Comparison of ENCODE assay signal across 10 cellular contexts in genomic region chr1:225454067-225454618, GRCh38. TPM values are rescaled to one million over a fixed set of nuclear protein-coding genes. Genes with fewer than 3 reads are reported as not detected.
DNase-seq lines count a peak whose midpoint lies in the region; ATAC-seq, FAIRE-seq and TF ChIP-seq lines count a peak whose summit lies in the region.
"Had no signal": no experiment of that assay in that cellular context is flagged by ENCODE, and none has a peak within 500 bp of the region (broad histone marks: within the 10 kb centered on the region; RNA-seq: fewer than 3 reads in every experiment).

No MANE protein-coding gene starts in this region.

- DNase-seq in HCT116 (ENCODE audit: low read depth, low spot score) (no peak), NCI-H1436 (lab: John Stamatoyannopoulos, UW) (peak; percentile 66), astrocyte (ENCODE audit: low read depth) (no peak), osteocyte (ENCODE audit: extremely low spot score, unreplicated experiment) (no peak), H7 (no peak), Right ventricle myocardium inferior (ENCODE audit: missing footprints) (no peak), uterus (no peak)

- H3K27ac Mint-ChIP-seq in astrocyte (ENCODE audit: unreplicated experiment) (peak overlapping the region; percentile 75), osteocyte (ENCODE audit: unreplicated experiment) (peak overlapping the region; percentile 3)

- H3K36me3 Mint-ChIP-seq in astrocyte (ENCODE audit: low read depth, unreplicated experiment) = no peaks in the 10 kb centered on the region
- no peaks in the 10 kb centered on the region for H3K36me3 Mint-ChIP-seq in osteocyte (ENCODE audit: unreplicated experiment)

- TF ChIP-seq POLR2A in HCT116 (IDR thresholded peaks at IDR 0.05; ENCODE audit: borderline replicate concordance, extremely low read depth, insufficient read depth, insufficient read length) (no peak), uterus (IDR thresholded peaks at IDR 0.05) (no peak)

- TF ChIP-seq CTCF in HCT116 (IDR thresholded peaks at IDR 0.05 in 2 of 3, conservative IDR thresholded peaks at IDR 0.05 in 1 of 3; ENCODE audit: borderline replicate concordance in 1 of 3, insufficient read depth in 1 of 3, low read depth in 2 of 3, low read length in 2 of 3) (no peak), astrocyte (IDR thresholded peaks at IDR 0.05; ENCODE audit: insufficient read depth, low read depth, low read length) (no peak), osteocyte (IDR thresholded peaks at IDR 0.05) (no peak), uterus (IDR thresholded peaks at IDR 0.05) (no peak)

- peak overlapping the region; percentile 9; the same call in 1 of the 2 replicates for H3K27ac ChIP-seq in HCT116 (ENCODE audit: low read depth, low read length)
- peak overlapping the region; percentile 36 for H3K27ac ChIP-seq in astrocyte (ENCODE audit: low read depth, low read length)
- peak overlapping the region in 1 of 2 donors; percentile 55 for H3K27ac ChIP-seq in uterus
- H3K27ac ChIP-seq: parathyroid adenoma had no signal

- H3K27me3 Mint-ChIP-seq in astrocyte (ENCODE audit: low read depth, unreplicated experiment) = no peaks in the 10 kb centered on the region
- H3K27me3 Mint-ChIP-seq in osteocyte (ENCODE audit: unreplicated experiment) = no peaks in the 10 kb centered on the region

- H3K27me3 ChIP-seq in HCT116 (ENCODE audit: insufficient read depth, low read length) (no peaks in the 10 kb centered on the region), astrocyte (ENCODE audit: insufficient read depth, low read length) (no peaks in the 10 kb centered on the region), H7 (ENCODE audit: control insufficient read depth, insufficient read depth, low read length) (no peaks in the 10 kb centered on the region), uterus (no peaks in the 10 kb centered on the region)
- H3K27me3 ChIP-seq: tibial nerve had no signal

- H3K9me2 ChIP-seq in HCT116 (ENCODE audit: insufficient read depth) = no peaks in the 10 kb centered on the region

- H3K9me3 ChIP-seq in HCT116 (ENCODE audit: control insufficient read depth in 1 of 2, insufficient read depth in 1 of 2, low read depth in 1 of 2, low read length in 2 of 2) (no peaks in the 10 kb centered on the region), astrocyte (ENCODE audit: insufficient read depth, low read depth, low read length) (no peaks in the 10 kb centered on the region), uterus (no peaks in the 10 kb centered on the region)
- H3K9me3 ChIP-seq: tibial nerve had no signal

- RAD21 ChIA-PET in HCT116 (lab: Charles Lee; ENCODE audit: low non-redundant PET in 1 of 2, low total read pairs in 2 of 2, uncharacterized antibody in 2 of 2, unreplicated experiment in 2 of 2) = interaction anchor here in 1 of 2 experiments (1.4 kb wide), 1 partner anchor 10 kb away, joined by 3 read pairs; no protein-coding TSS in a partner anchor

- ATAC-seq in HCT116 (peak; percentile 32), Right ventricle myocardium inferior (no peak)

- H3K4me3 Mint-ChIP-seq in astrocyte (ENCODE audit: unreplicated experiment) (no peak overlapping the region), osteocyte (ENCODE audit: unreplicated experiment) (no peak overlapping the region)

- H3K9ac ChIP-seq in HCT116 (ENCODE audit: low read length) (peak overlapping the region; percentile 30; the same call in 1 of the 2 replicates), astrocyte (ENCODE audit: low read length) (peak overlapping the region; percentile 41)
- H3K9ac ChIP-seq: parathyroid adenoma had no signal

- no peak for TF ChIP-seq RAD21 in HCT116 (IDR thresholded peaks at IDR 0.05; ENCODE audit: low read depth)

- H3K9me3 Mint-ChIP-seq in astrocyte (ENCODE audit: unreplicated experiment) (no peaks in the 10 kb centered on the region), osteocyte (ENCODE audit: unreplicated experiment) (no peaks in the 10 kb centered on the region)

- H3K4me1 ChIP-seq in HCT116 (ENCODE audit: control insufficient read depth in 1 of 2, insufficient read depth in 2 of 2, low read length in 2 of 2) (peaks cover 25 to 55% of the 10 kb centered on the region in 2 experiments), astrocyte (ENCODE audit: insufficient read depth, low read length) (peaks cover 18% of the 10 kb centered on the region), uterus (no peaks in the 10 kb centered on the region)
- H3K4me1 ChIP-seq: parathyroid adenoma had no signal

- H3K4me1 Mint-ChIP-seq in astrocyte (ENCODE audit: low read depth, unreplicated experiment) (peaks cover 27% of the 10 kb centered on the region), osteocyte (ENCODE audit: unreplicated experiment) (peaks cover 13% of the 10 kb centered on the region)

- FAIRE-seq in astrocyte (lab: Jason Lieb, UNC) = no peak
- FAIRE-seq: GM12892 had no signal

- intact Hi-C loops in HCT116 (cut with micrococcal nuclease) (no loop called here), Right ventricle myocardium inferior (cut with DNase I) (no loop called here), uterus (cut with DNase I; ENCODE audit: low total_unique reads) (no loop called here)

- H3K79me2 ChIP-seq in HCT116 (ENCODE audit: insufficient read depth, low read length) = no peaks in the 10 kb centered on the region
- H3K79me2 ChIP-seq in astrocyte (ENCODE audit: insufficient read depth, low read length) = no peaks in the 10 kb centered on the region
- H3K79me2 ChIP-seq: parathyroid adenoma had no signal

- POLR2A ChIA-PET in HCT116 (lab: Charles Lee) = interaction anchor here (1.1 to 1.4 kb wide), 2 partner anchors 8 to 9 kb away, joined by 3 to 8 read pairs; no protein-coding TSS in a partner anchor

- H3K36me3 ChIP-seq in HCT116 (ENCODE audit: control insufficient read depth in 1 of 2, insufficient read depth in 2 of 2, low read length in 2 of 2) = no peaks in the 10 kb centered on the region
- H3K36me3 ChIP-seq in astrocyte (ENCODE audit: insufficient read depth, low read length) = no peaks in the 10 kb centered on the region
- H3K36me3 ChIP-seq in H7 (replicated peaks; ENCODE audit: control insufficient read depth, insufficient read depth, low read length) = no peaks in the 10 kb centered on the region
- H3K36me3 ChIP-seq in uterus = no peaks in the 10 kb centered on the region
- H3K36me3 ChIP-seq: tibial nerve had no signal

- no TSS peak for BruUV-seq in HCT116 (replicated peaks; lab: Mats Ljungman, UMichigan)

- H3K4me3 ChIP-seq in HCT116 (replicated peaks in 1 of 2; ENCODE audit: low read depth in 1 of 2, low read length in 2 of 2) (peak overlapping the region in 1 of 2 experiments; percentile 41; a peak in 2 of 4 replicates), astrocyte (ENCODE audit: insufficient read depth, low read depth, low read length) (no peak overlapping the region), H7 (ENCODE audit: insufficient read depth, low read depth, low read length) (no peak overlapping the region), uterus (no peak overlapping the region)
- H3K4me3 ChIP-seq: tibial nerve had no signal

- H4K20me1 ChIP-seq in HCT116 (ENCODE audit: insufficient read depth) (no peaks in the 10 kb centered on the region), astrocyte (ENCODE audit: insufficient read depth, low read length) (no peaks in the 10 kb centered on the region)

- CTCF ChIA-PET in HCT116 (lab: Charles Lee) = interaction anchor here (1.1 kb wide), 1 partner anchor 13 kb away, joined by 4 read pairs; no protein-coding TSS in a partner anchor

- H2AFZ ChIP-seq in HCT116 (ENCODE audit: low read depth, low read length, poor library complexity, severe bottlenecking) = peak overlapping the region; percentile 85
- no peak overlapping the region for H2AFZ ChIP-seq in astrocyte (ENCODE audit: low read depth, low read length)
- H2AFZ ChIP-seq: parathyroid adenoma had no signal

- peak overlapping the region; percentile 74 for H3K4me2 ChIP-seq in HCT116 (ENCODE audit: low read length)
- peak overlapping the region; percentile 74 for H3K4me2 ChIP-seq in astrocyte (ENCODE audit: low read length)

TF ChIP-seq in HCT116, 20 proteins besides CTCF, POLR2A, EP300 and RAD21:
- TF ChIP-seq CEBPB (IDR thresholded peaks at IDR 0.05; ENCODE audit: low read depth) (peak; percentile 43), ELF1 (IDR thresholded peaks at IDR 0.05; ENCODE audit: borderline replicate concordance, low read depth) (no peak), EZH2phosphoT487 (IDR thresholded peaks at IDR 0.05; ENCODE audit: borderline replicate concordance) (no peak), YY1 (IDR thresholded peaks at IDR 0.05; ENCODE audit: extremely low read depth, insufficient replicate concordance, low read depth, low read length) (no peak), MAX (IDR thresholded peaks at IDR 0.05) (peak; percentile 0; the same call in 1 of the 2 replicates), EZH2 (IDR thresholded peaks at IDR 0.05) (no peak), SIN3A (IDR thresholded peaks at IDR 0.05; ENCODE audit: low read depth) (no peak), ATF3 (IDR thresholded peaks at IDR 0.05) (no peak), ZBTB33 (IDR thresholded peaks at IDR 0.05; ENCODE audit: extremely low read depth, insufficient replicate concordance, low read length) (no peak)

RNA-seq across cellular contexts. Expression of gene LBR, which starts 26.3 kb away (rescaled TPM):
- 97.4 TPM for total RNA-seq in HCT116 (2021; ENCODE audit: unreplicated experiment)
- polyA plus RNA-seq in HCT116 (2012) = 19.3 and 32.1 TPM in 2 replicates
- 35.0 and 42.6 TPM in 2 replicates for total RNA-seq in astrocyte
- total RNA-seq in osteocyte = 29.5 and 34.8 TPM in 2 replicates
- 82.6 and 97.1 TPM in 2 replicates for total RNA-seq in H7 (2014; rRNA removed; shearing (Covaris generic))
- 19.0 TPM for total RNA-seq in Right ventricle myocardium inferior
- 100 to 1,000 TPM in 2 of 4 donors, 10 to 100 TPM in 2; 55.1 to 178 (median 92.6) TPM for total RNA-seq in uterus
